ENCODE assay signal across 1 cellular context in the genomic region with DNA sequence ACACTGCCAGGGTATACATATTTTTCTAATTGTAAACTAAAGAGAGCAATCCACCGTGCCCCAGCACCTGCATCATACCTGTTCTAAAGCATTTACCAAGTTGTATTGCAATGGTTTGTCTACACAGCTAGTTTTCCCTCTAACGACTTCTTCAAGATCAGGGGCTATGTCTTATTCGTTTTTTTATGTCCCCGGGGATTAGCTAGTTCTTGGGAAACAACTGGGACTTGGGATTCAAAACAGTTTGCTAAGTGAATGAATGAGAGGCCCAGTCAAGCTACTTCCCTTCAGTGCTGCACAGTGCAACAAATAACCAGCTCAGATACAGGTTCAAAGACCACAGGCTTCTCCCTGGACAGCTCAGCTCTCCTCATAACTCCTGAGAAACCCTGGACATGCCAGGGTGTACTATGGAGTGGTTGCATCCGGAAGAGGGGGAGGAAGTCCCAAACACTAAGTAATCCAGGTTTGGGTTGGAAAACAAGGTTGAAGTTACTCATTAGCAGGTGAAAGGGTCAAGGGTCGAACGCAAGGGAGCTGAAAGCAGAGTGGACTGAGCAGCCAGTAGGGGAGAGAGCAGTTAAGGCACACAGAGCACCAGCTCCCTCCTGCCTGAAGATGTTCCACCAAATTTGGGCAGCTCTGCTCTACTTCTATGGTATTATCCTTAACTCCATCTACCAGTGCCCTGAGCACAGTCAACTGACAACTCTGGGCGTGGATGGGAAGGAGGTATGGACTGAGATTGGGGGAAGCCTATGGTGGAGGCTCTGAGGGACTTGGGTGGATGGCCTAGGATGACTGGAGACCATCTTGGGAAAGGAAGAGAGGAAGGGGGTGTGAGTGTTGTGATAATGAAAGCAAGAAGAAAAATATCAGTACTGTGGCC.
TF ChIP-seq lines count a peak whose summit lies in the region.

A gene (plus strand): TSS at position 546 of the 889 bp plus-strand sequence. CDS start 73 bp downstream, at position 619.

TF ChIP-seq in HepG2, 621 proteins besides CTCF, POLR2A, EP300 and RAD21 (continued from another document and continues in another):
- TF ChIP-seq, protein P1, sequence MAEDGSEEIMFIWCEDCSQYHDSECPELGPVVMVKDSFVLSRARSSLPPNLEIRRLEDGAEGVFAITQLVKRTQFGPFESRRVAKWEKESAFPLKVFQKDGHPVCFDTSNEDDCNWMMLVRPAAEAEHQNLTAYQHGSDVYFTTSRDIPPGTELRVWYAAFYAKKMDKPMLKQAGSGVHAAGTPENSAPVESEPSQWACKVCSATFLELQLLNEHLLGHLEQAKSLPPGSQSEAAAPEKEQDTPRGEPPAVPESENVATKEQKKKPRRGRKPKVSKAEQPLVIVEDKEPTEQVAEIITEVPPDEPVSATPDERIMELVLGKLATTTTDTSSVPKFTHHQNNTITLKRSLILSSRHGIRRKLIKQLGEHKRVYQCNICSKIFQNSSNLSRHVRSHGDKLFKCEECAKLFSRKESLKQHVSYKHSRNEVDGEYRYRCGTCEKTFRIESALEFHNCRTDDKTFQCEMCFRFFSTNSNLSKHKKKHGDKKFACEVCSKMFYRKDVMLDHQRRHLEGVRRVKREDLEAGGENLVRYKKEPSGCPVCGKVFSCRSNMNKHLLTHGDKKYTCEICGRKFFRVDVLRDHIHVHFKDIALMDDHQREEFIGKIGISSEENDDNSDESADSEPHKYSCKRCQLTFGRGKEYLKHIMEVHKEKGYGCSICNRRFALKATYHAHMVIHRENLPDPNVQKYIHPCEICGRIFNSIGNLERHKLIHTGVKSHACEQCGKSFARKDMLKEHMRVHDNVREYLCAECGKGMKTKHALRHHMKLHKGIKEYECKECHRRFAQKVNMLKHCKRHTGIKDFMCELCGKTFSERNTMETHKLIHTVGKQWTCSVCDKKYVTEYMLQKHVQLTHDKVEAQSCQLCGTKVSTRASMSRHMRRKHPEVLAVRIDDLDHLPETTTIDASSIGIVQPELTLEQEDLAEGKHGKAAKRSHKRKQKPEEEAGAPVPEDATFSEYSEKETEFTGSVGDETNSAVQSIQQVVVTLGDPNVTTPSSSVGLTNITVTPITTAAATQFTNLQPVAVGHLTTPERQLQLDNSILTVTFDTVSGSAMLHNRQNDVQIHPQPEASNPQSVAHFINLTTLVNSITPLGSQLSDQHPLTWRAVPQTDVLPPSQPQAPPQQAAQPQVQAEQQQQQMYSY (CRISPR knock-in tag; IDR thresholded peaks at IDR 0.05), result peak; percentile 92
- TF ChIP-seq ATF7 (IDR thresholded peaks at IDR 0.05), result peak; percentile 31
- TF ChIP-seq ATF7 (CRISPR knock-in tag; IDR thresholded peaks at IDR 0.05), result peak; percentile 42; the same call in 1 of the 2 replicates
- TF ChIP-seq JARID2 (CRISPR knock-in tag; IDR thresholded peaks at IDR 0.05; ENCODE audit: insufficient replicate concordance), result no peak
- TF ChIP-seq NFRKB (IDR thresholded peaks at IDR 0.05), result no peak
- no peak for TF ChIP-seq GPN1 (CRISPR knock-in tag; IDR thresholded peaks at IDR 0.05; ENCODE audit: borderline replicate concordance)
- TF ChIP-seq, protein P2, sequence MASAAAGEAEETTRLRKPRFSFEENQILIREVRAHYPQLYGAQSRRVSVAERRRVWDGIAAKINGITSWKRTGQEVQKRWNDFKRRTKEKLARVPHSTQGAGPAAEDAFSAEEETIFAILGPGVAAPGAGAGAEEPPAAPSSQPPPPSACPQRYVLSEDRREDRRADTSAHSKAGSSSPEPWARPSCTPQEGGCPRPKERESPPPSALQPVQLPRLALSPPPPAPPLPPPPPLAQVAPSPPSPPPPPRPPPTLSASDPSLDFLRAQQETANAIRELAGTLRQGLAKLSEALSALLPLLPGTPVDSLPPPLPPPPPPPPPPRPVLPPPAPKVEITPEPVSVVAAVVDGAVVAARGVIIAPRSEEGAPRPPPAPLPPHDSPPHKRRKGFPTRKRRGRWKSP (CRISPR knock-in tag; IDR thresholded peaks at IDR 0.05), result peak; percentile 96
- no peak for TF ChIP-seq NCOA1 (CRISPR knock-in tag; IDR thresholded peaks at IDR 0.05)
- TF ChIP-seq ZFY (CRISPR knock-in tag; IDR thresholded peaks at IDR 0.05), result peak; percentile 68
- no peak for TF ChIP-seq U2AF2 (IDR thresholded peaks at IDR 0.05; ENCODE audit: low read depth, low read length)
- TF ChIP-seq DMAP1 (CRISPR knock-in tag; IDR thresholded peaks at IDR 0.05), result peak; percentile 79
- peak; percentile 60; the same call in 1 of the 2 replicates for TF ChIP-seq ZNF263 (CRISPR knock-in tag; IDR thresholded peaks at IDR 0.05)
- peak; percentile 50; the same call in 1 of the 2 replicates for TF ChIP-seq NFYC (CRISPR knock-in tag; IDR thresholded peaks at IDR 0.05)
- peak; percentile 95 for TF ChIP-seq ZNF430 (CRISPR knock-in tag; IDR thresholded peaks at IDR 0.05)
- TF ChIP-seq REXO4 (CRISPR knock-in tag; IDR thresholded peaks at IDR 0.05; ENCODE audit: borderline replicate concordance), result no peak
- TF ChIP-seq, protein P3, sequence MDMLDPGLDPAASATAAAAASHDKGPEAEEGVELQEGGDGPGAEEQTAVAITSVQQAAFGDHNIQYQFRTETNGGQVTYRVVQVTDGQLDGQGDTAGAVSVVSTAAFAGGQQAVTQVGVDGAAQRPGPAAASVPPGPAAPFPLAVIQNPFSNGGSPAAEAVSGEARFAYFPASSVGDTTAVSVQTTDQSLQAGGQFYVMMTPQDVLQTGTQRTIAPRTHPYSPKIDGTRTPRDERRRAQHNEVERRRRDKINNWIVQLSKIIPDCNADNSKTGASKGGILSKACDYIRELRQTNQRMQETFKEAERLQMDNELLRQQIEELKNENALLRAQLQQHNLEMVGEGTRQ (IDR thresholded peaks at IDR 0.05; ENCODE audit: low read depth, low read length), result no peak
- TF ChIP-seq, protein P3 (CRISPR knock-in tag; IDR thresholded peaks at IDR 0.05; ENCODE audit: borderline replicate concordance), result no peak; the same call in 1 of the 2 replicates
- TF ChIP-seq RARA (CRISPR knock-in tag; IDR thresholded peaks at IDR 0.05), result peak; percentile 96
- TF ChIP-seq ZNF747 (CRISPR knock-in tag; IDR thresholded peaks at IDR 0.05; ENCODE audit: borderline replicate concordance), result peak; percentile 92
- TF ChIP-seq HMG20A (CRISPR knock-in tag; IDR thresholded peaks at IDR 0.05; ENCODE audit: borderline replicate concordance), result peak; percentile 85
- peak; percentile 89; the same call in 1 of the 2 replicates for TF ChIP-seq DPF2 (CRISPR knock-in tag; IDR thresholded peaks at IDR 0.05; ENCODE audit: borderline replicate concordance, low read depth)
- TF ChIP-seq GLI4 (CRISPR knock-in tag; IDR thresholded peaks at IDR 0.05; ENCODE audit: borderline replicate concordance), result peak; percentile 84; the same call in 1 of the 2 replicates
- TF ChIP-seq RNF2 (conservative IDR thresholded peaks at IDR 0.05; ENCODE audit: low read depth), result 0 out of 2 replicates have a peak, but pooled peaks have one; percentile 17
- TF ChIP-seq TBX2 (CRISPR knock-in tag; IDR thresholded peaks at IDR 0.05; ENCODE audit: borderline replicate concordance), result peak; percentile 97
- TF ChIP-seq, protein P4, sequence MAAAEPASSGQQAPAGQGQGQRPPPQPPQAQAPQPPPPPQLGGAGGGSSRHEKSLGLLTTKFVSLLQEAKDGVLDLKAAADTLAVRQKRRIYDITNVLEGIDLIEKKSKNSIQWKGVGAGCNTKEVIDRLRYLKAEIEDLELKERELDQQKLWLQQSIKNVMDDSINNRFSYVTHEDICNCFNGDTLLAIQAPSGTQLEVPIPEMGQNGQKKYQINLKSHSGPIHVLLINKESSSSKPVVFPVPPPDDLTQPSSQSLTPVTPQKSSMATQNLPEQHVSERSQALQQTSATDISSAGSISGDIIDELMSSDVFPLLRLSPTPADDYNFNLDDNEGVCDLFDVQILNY (CRISPR knock-in tag; conservative IDR thresholded peaks at IDR 0.05), result no peak
- TF ChIP-seq U2AF1 (optimal IDR thresholded peaks at IDR 0.05; ENCODE audit: low read depth, low read length), result peak; percentile 41
- no peak for TF ChIP-seq ZNF20 (CRISPR knock-in tag; IDR thresholded peaks at IDR 0.05)
- TF ChIP-seq, protein P5, sequence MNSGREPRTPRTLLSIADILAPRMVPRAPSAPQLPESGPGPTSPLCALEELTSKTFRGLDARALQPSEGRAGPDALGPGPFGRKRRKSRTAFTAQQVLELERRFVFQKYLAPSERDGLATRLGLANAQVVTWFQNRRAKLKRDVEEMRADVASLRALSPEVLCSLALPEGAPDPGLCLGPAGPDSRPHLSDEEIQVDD (CRISPR knock-in tag; IDR thresholded peaks at IDR 0.05; ENCODE audit: borderline replicate concordance), result no peak
- no peak for TF ChIP-seq SCMH1 (CRISPR knock-in tag; IDR thresholded peaks at IDR 0.05; ENCODE audit: borderline replicate concordance)
- no peak; the same call in 1 of the 2 replicates for TF ChIP-seq KDM3A (CRISPR knock-in tag; IDR thresholded peaks at IDR 0.05; ENCODE audit: low read depth)
- TF ChIP-seq ZNF562 (CRISPR knock-in tag; IDR thresholded peaks at IDR 0.05; ENCODE audit: borderline replicate concordance), result no peak
- TF ChIP-seq ZNF335 (CRISPR knock-in tag; IDR thresholded peaks at IDR 0.05), result peak; percentile 99
- TF ChIP-seq CBX2 (IDR thresholded peaks at IDR 0.05; ENCODE audit: low read depth, low read length), result no peak
- no peak for TF ChIP-seq CBX2 (CRISPR knock-in tag; IDR thresholded peaks at IDR 0.05; ENCODE audit: low read depth)
- TF ChIP-seq, protein P6, sequence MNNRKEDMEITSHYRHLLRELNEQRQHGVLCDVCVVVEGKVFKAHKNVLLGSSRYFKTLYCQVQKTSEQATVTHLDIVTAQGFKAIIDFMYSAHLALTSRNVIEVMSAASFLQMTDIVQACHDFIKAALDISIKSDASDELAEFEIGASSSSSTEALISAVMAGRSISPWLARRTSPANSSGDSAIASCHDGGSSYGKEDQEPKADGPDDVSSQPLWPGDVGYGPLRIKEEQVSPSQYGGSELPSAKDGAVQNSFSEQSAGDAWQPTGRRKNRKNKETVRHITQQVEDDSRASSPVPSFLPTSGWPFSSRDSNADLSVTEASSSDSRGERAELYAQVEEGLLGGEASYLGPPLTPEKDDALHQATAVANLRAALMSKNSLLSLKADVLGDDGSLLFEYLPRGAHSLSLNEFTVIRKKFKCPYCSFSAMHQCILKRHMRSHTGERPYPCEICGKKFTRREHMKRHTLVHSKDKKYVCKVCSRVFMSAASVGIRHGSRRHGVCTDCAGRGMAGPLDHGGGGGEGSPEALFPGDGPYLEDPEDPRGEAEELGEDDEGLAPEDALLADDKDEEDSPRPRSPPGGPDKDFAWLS (CRISPR knock-in tag; IDR thresholded peaks at IDR 0.05; ENCODE audit: borderline replicate concordance), result no peak
- TF ChIP-seq ZNF782 (CRISPR knock-in tag; IDR thresholded peaks at IDR 0.05; ENCODE audit: borderline replicate concordance), result peak; percentile 76; the same call in 1 of the 2 replicates
- peak; percentile 83; the same call in 1 of the 2 replicates for TF ChIP-seq SALL2 (CRISPR knock-in tag; IDR thresholded peaks at IDR 0.05)
- TF ChIP-seq AHR (CRISPR knock-in tag; IDR thresholded peaks at IDR 0.05), result no peak; the same call in 1 of the 2 replicates
- peak; percentile 90 for TF ChIP-seq ZNF883 (CRISPR knock-in tag; IDR thresholded peaks at IDR 0.05; ENCODE audit: not compliant biosample characterization)
- no peak for TF ChIP-seq ZNF496 (CRISPR knock-in tag; IDR thresholded peaks at IDR 0.05; ENCODE audit: insufficient replicate concordance)
- TF ChIP-seq ELF3 (CRISPR knock-in tag; IDR thresholded peaks at IDR 0.05), result peak; percentile 98
- peak; percentile 77; the same call in 1 of the 2 replicates for TF ChIP-seq YEATS4 (CRISPR knock-in tag; IDR thresholded peaks at IDR 0.05; ENCODE audit: borderline replicate concordance)
- TF ChIP-seq ZFP36L2 (CRISPR knock-in tag; IDR thresholded peaks at IDR 0.05), result no peak; the same call in 1 of the 2 replicates
- no peak for TF ChIP-seq EED (CRISPR knock-in tag; IDR thresholded peaks at IDR 0.05)
- peak; percentile 43; the same call in 1 of the 2 replicates for TF ChIP-seq KLF6 (CRISPR knock-in tag; IDR thresholded peaks at IDR 0.05)
- TF ChIP-seq, protein P7, sequence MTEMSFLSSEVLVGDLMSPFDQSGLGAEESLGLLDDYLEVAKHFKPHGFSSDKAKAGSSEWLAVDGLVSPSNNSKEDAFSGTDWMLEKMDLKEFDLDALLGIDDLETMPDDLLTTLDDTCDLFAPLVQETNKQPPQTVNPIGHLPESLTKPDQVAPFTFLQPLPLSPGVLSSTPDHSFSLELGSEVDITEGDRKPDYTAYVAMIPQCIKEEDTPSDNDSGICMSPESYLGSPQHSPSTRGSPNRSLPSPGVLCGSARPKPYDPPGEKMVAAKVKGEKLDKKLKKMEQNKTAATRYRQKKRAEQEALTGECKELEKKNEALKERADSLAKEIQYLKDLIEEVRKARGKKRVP (CRISPR knock-in tag; IDR thresholded peaks at IDR 0.05), result peak in 1 of 2 experiments; percentile 88; a peak in 2 of 4 replicates
- no peak; the same call in 1 of the 2 replicates for TF ChIP-seq TGIF2 (CRISPR knock-in tag; IDR thresholded peaks at IDR 0.05)
- TF ChIP-seq ZNF839 (CRISPR knock-in tag; IDR thresholded peaks at IDR 0.05; ENCODE audit: borderline replicate concordance), result no peak; the same call in 1 of the 2 replicates
- TF ChIP-seq PHF5A (CRISPR knock-in tag; IDR thresholded peaks at IDR 0.05; ENCODE audit: low read depth, unreplicated experiment), result peak; percentile 100
- 0 out of 2 replicates have a peak, but pooled peaks have one; percentile 80 for TF ChIP-seq ZNF12 (CRISPR knock-in tag; IDR thresholded peaks at IDR 0.05)
- TF ChIP-seq, protein P8, sequence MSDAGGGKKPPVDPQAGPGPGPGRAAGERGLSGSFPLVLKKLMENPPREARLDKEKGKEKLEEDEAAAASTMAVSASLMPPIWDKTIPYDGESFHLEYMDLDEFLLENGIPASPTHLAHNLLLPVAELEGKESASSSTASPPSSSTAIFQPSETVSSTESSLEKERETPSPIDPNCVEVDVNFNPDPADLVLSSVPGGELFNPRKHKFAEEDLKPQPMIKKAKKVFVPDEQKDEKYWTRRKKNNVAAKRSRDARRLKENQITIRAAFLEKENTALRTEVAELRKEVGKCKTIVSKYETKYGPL (CRISPR knock-in tag; IDR thresholded peaks at IDR 0.05), result peak; percentile 80; the same call in 1 of the 2 replicates
- no peak for TF ChIP-seq ZNF546 (CRISPR knock-in tag; conservative IDR thresholded peaks at IDR 0.05)
- TF ChIP-seq ISX (CRISPR knock-in tag; conservative IDR thresholded peaks at IDR 0.05), result peak; percentile 63; the same call in 1 of the 2 replicates
- TF ChIP-seq ZNF383 (CRISPR knock-in tag; IDR thresholded peaks at IDR 0.05; ENCODE audit: borderline replicate concordance), result no peak; the same call in 1 of the 2 replicates
